Comparison of ENCODE assay signal across 8 cellular contexts in genomic region chr6:26031151-26031594, GRCh38. TPM values are rescaled to one million over a fixed set of nuclear protein-coding genes. Genes with fewer than 3 reads are reported as not detected.
A peak's percentile ranks its signal among the peaks of the same experiment; 100 is the strongest.
DNase-seq lines count a peak whose midpoint lies in the region; ATAC-seq, FAIRE-seq and TF ChIP-seq lines count a peak whose summit lies in the region.

No MANE protein-coding gene starts in this region.

- no peak for FAIRE-seq in keratinocyte (lab: Jason Lieb, UNC)

- DNase-seq in keratinocyte (ENCODE audit: low read depth, low spot score) (no peak), ecto neural progenitor cell (ENCODE audit: low spot score) (no peak), GM10266 (ENCODE audit: extremely low spot score) (no peak)
- no peak for DNase-seq in activated CD4-positive, alpha-beta T cell treated with anti-CD3 and anti-CD28 coated beads, Interleukin-2, amount 50 U/mL, for 1 hour

- dilution Hi-C loops in keratinocyte (cut with MboI; ENCODE audit: extremely low pct_ligation_motif_present, low sequenced_read_pairs): no loop called here

- no peak for ATAC-seq in HG03469 (IDR thresholded peaks at IDR 0.05; ENCODE audit: unreplicated experiment)

- H3K4me1 ChIP-seq in HUES64 (ENCODE audit: insufficient read depth, low read length) (peaks cover 50% of the 10 kb centered on the region), keratinocyte (ENCODE audit: control insufficient read depth, extremely low read depth, insufficient read depth, low read length) (peaks cover 18% of the 10 kb centered on the region)

- peak overlapping the region; percentile 99 for H3K27ac ChIP-seq in C4-2B
- H3K27ac ChIP-seq in HUES64 (ENCODE audit: low read depth, low read length): peak overlapping the region; percentile 96
- H3K27ac ChIP-seq in VCaP: peak overlapping the region; percentile 74
- H3K27ac ChIP-seq in keratinocyte (ENCODE audit: control insufficient read depth, insufficient read depth, low read length): peak overlapping the region; percentile 83

- no peak overlapping the region for H2AFZ ChIP-seq in keratinocyte (ENCODE audit: control insufficient read depth, low read length)

- H3K9me1 ChIP-seq in keratinocyte (ENCODE audit: control insufficient read depth, extremely low read depth, insufficient read depth, low read length): no peaks in the 10 kb centered on the region

- no peaks in the 10 kb centered on the region for H3K79me2 ChIP-seq in keratinocyte (ENCODE audit: control insufficient read depth, insufficient read depth, low read length)

- no peaks in the 10 kb centered on the region for H4K20me1 ChIP-seq in keratinocyte (ENCODE audit: control insufficient read depth, extremely low read depth, insufficient read depth, low read length)

- peak overlapping the region; percentile 91 for H3K4me2 ChIP-seq in keratinocyte (ENCODE audit: control insufficient read depth, extremely low read depth, insufficient read depth, low read depth, low read length)

- peak overlapping the region; percentile 98 for H3K9ac ChIP-seq in HUES64 (ENCODE audit: low read depth, low read length)
- peak overlapping the region; percentile 77 for H3K9ac ChIP-seq in keratinocyte (ENCODE audit: control insufficient read depth, extremely low read depth, insufficient read depth, low read length)

- peak overlapping the region; percentile 86 for H3K4me3 ChIP-seq in HUES64 (ENCODE audit: low read length)
- H3K4me3 ChIP-seq in keratinocyte (ENCODE audit: control insufficient read depth in 2 of 3, extremely low read depth in 1 of 3, insufficient read depth in 2 of 3, low read depth in 1 of 3, low read length in 3 of 3): peak overlapping the region; percentile 45 to 84 (median 82)

- H3K9me3 ChIP-seq in HUES64 (ENCODE audit: insufficient read depth, low read depth, low read length) (no peaks in the 10 kb centered on the region), keratinocyte (ENCODE audit: control insufficient read depth, low read depth, low read length) (no peaks in the 10 kb centered on the region)

- WGBS in HUES64: 3% methylated on average over 5 of the region's 5 CpGs

- no peak for TF ChIP-seq CTCF in C4-2B (conservative IDR thresholded peaks at IDR 0.05)
- TF ChIP-seq CTCF in VCaP (conservative IDR thresholded peaks at IDR 0.05): no peak
- TF ChIP-seq CTCF in keratinocyte (optimal IDR thresholded peaks at IDR 0.05 in 1 of 3, IDR thresholded peaks at IDR 0.05 in 1 of 3, conservative IDR thresholded peaks at IDR 0.05 in 1 of 3; ENCODE audit: extremely low read depth in 1 of 3, insufficient read depth in 2 of 3, low read length in 3 of 3): no peak
- no peak for TF ChIP-seq CTCF in GM10266 (IDR thresholded peaks at IDR 0.05; ENCODE audit: control insufficient read depth, insufficient read depth, low read depth, missing control alignments)

- H3K36me3 ChIP-seq in HUES64 (ENCODE audit: insufficient read depth, low read length) (no peaks in the 10 kb centered on the region), keratinocyte (ENCODE audit: control insufficient read depth in 2 of 2, extremely low read depth in 1 of 2, insufficient read depth in 2 of 2, low read length in 2 of 2) (no peaks in the 10 kb centered on the region)

- H3K27me3 ChIP-seq in HUES64 (ENCODE audit: insufficient read depth, low read length): no peaks in the 10 kb centered on the region
- no peaks in the 10 kb centered on the region for H3K27me3 ChIP-seq in keratinocyte (ENCODE audit: control insufficient read depth, extremely low read depth, insufficient read depth, low read length)

RNA-seq across cellular contexts. Expression of gene HFE, which starts 56.1 kb away (rescaled TPM):
- polyA plus RNA-seq in HUES64 (2013, experiment 1 of 2): 0.35 TPM
- polyA plus RNA-seq in HUES64 (2013, experiment 2 of 2): 1.0 TPM
- polyA plus RNA-seq in keratinocyte: 13.8 to 18.6 TPM (median 18.4 TPM) in 3 replicates
- 1.8 TPM for polyA plus RNA-seq in keratinocyte (2011; ENCODE audit: low read depth)
- 4.8 and 5.8 TPM in 2 replicates for polyA plus RNA-seq in keratinocyte (2011; cell fraction: cytosol; rRNA removed)
- 22.5 and 22.9 TPM in 2 replicates for polyA plus RNA-seq in keratinocyte (2011; cell fraction: nucleus; rRNA removed)
- 3.0 and 11.8 TPM in 2 replicates for polyA plus RNA-seq in keratinocyte (2012; ENCODE audit: low replicate concordance)
- 16.8 to 21.1 TPM (median 19.5 TPM) in 3 replicates for polyA minus RNA-seq in keratinocyte
- polyA minus RNA-seq in keratinocyte (2011; cell fraction: cytosol; rRNA and poly(A)+ RNA removed): 13.0 TPM
- polyA minus RNA-seq in keratinocyte (2011; cell fraction: nucleus; rRNA and poly(A)+ RNA removed): 19.5 and 31.3 TPM in 2 replicates
